In genomic region chr10:77305650-77306632, GRCh38 we compare ENCODE assay signal across 25 cellular contexts.
DNase-seq lines count a peak whose midpoint lies in the region; ATAC-seq and TF ChIP-seq lines count a peak whose summit lies in the region.
"Had no signal": no experiment of that assay in that cellular context is flagged by ENCODE, and none has a peak within 500 bp of the region (broad histone marks: within the 10 kb centered on the region; RNA-seq: fewer than 3 reads in every experiment).

No MANE protein-coding gene starts in this region.

- peaks cover 4% of the 10 kb centered on the region for H3K36me3 Mint-ChIP-seq in chondrocyte (ENCODE audit: low read depth)
- no peaks in the 10 kb centered on the region for H3K36me3 Mint-ChIP-seq in nephron progenitor cell (ENCODE audit: low read depth)
- H3K36me3 Mint-ChIP-seq: activated naive CD4-positive, alpha-beta T cell treated with anti-CD3 and anti-CD28 coated beads, Interleukin-2, amount 50 U/mL, for 72 hours had no signal

- H3K36me3 ChIP-seq in rectal smooth muscle tissue (ENCODE audit: control insufficient read depth, insufficient read depth, low read length): no peaks in the 10 kb centered on the region
- H3K36me3 ChIP-seq in mucosa of descending colon (ENCODE audit: low read depth): no peaks in the 10 kb centered on the region
- H3K36me3 ChIP-seq: esophagus muscularis mucosa, heart right ventricle, left lung, stomach, transverse colon had no signal

- no peak overlapping the region for H3K9ac ChIP-seq in rectal smooth muscle tissue (ENCODE audit: low read length)
- H3K9ac ChIP-seq: KMS-11 had no signal

- H3K4me1 Mint-ChIP-seq in chondrocyte (ENCODE audit: low read depth): peaks cover 56% of the 10 kb centered on the region
- peaks cover 5% of the 10 kb centered on the region for H3K4me1 Mint-ChIP-seq in nephron progenitor cell
- H3K4me1 Mint-ChIP-seq: activated CD4-positive, alpha-beta T cell treated with anti-CD3 and anti-CD28 coated beads for 36 hours had no signal

- H3K27me3 Mint-ChIP-seq in chondrocyte (ENCODE audit: low read depth): no peaks in the 10 kb centered on the region
- H3K27me3 Mint-ChIP-seq in nephron progenitor cell (ENCODE audit: low read depth, poor library complexity): peaks cover 9% of the 10 kb centered on the region

- no peak for TF ChIP-seq CTCF in chondrocyte (IDR thresholded peaks at IDR 0.05)
- TF ChIP-seq CTCF in nephron progenitor cell (IDR thresholded peaks at IDR 0.05): no peak
- no peak for TF ChIP-seq CTCF in mucosa of descending colon (IDR thresholded peaks at IDR 0.05)
- no peak for TF ChIP-seq CTCF in GM20000 (IDR thresholded peaks at IDR 0.05; ENCODE audit: extremely low read depth, missing control alignments)

- peak overlapping the region; percentile 11 for H3K27ac ChIP-seq in rectal smooth muscle tissue (ENCODE audit: low read depth, low read length)
- H3K27ac ChIP-seq: esophagus muscularis mucosa, heart right ventricle, KMS-11, left lung, psoas muscle, stomach, transverse colon had no signal

- H3K4me1 ChIP-seq in rectal smooth muscle tissue (ENCODE audit: control insufficient read depth, insufficient read depth, low read length) (peaks cover 34% of the 10 kb centered on the region), mucosa of descending colon (ENCODE audit: low read depth) (no peaks in the 10 kb centered on the region)
- H3K4me1 ChIP-seq: Caco-2, heart right ventricle, left lung, psoas muscle had no signal

- H3K4me3 Mint-ChIP-seq in chondrocyte (ENCODE audit: unreplicated experiment): no peak overlapping the region
- no peak overlapping the region for H3K4me3 Mint-ChIP-seq in nephron progenitor cell
- H3K4me3 Mint-ChIP-seq: activated CD4-positive, alpha-beta T cell treated with anti-CD3 and anti-CD28 coated beads for 36 hours; neural crest cell had no signal

- H3K9me3 Mint-ChIP-seq in chondrocyte (ENCODE audit: low read depth): no peaks in the 10 kb centered on the region
- H3K9me3 Mint-ChIP-seq in nephron progenitor cell: no peaks in the 10 kb centered on the region
- H3K9me3 Mint-ChIP-seq: neural crest cell had no signal

- H3K4me3 ChIP-seq in rectal smooth muscle tissue (ENCODE audit: low read length) (no peak overlapping the region), mucosa of descending colon (no peak overlapping the region)
- H3K4me3 ChIP-seq: esophagus muscularis mucosa, heart right ventricle, left lung, psoas muscle, stomach, transverse colon had no signal

- ATAC-seq in mucosa of descending colon: no peak
- ATAC-seq: activated CD4-positive, alpha-beta T cell treated with anti-CD3 and anti-CD28 coated beads for 36 hours; activated naive CD4-positive, alpha-beta T cell treated with anti-CD3 and anti-CD28 coated beads, Interleukin-2, amount 50 U/mL, for 72 hours; heart right ventricle; left lung; psoas muscle; Right ventricle myocardium inferior had no signal

- H3K27ac Mint-ChIP-seq in chondrocyte (ENCODE audit: unreplicated experiment) (peak overlapping the region; percentile 19), nephron progenitor cell (no peak overlapping the region)
- H3K27ac Mint-ChIP-seq: activated CD4-positive, alpha-beta T cell treated with anti-CD3 and anti-CD28 coated beads for 36 hours; activated naive CD4-positive, alpha-beta T cell treated with anti-CD3 and anti-CD28 coated beads, Interleukin-2, amount 50 U/mL, for 72 hours had no signal

- DNase-seq in EL (peak; percentile 70), LHCN-M2 (ENCODE audit: low read depth) (peak; percentile 66), chondrocyte (ENCODE audit: low spot score) (no peak), nephron progenitor cell (no peak), mucosa of descending colon (no peak), GM20000 (ENCODE audit: low spot score) (no peak)
- DNase-seq: activated CD4-positive, alpha-beta T cell treated with anti-CD3 and anti-CD28 coated beads for 36 hours; Caco-2; cerebellar nuclear complex; effector memory CD4-positive, alpha-beta T cell; heart right ventricle; left lung; NCI-H1092; NCI-H2081 treated with DMSO at 0.1 percent for 48 hours; NCI-H510A; psoas muscle; stimulated activated CD4-positive, alpha-beta T cell treated with anti-CD3 and anti-CD28 coated beads, Interleukin-4, amount 100 ng/mL, for 24 hours; stomach; transverse colon had no signal

- peaks cover 2% of the 10 kb centered on the region for H3K27me3 ChIP-seq in rectal smooth muscle tissue (ENCODE audit: control insufficient read depth, insufficient read depth, low read length)
- H3K27me3 ChIP-seq: esophagus muscularis mucosa, stomach, transverse colon had no signal

- H3K9me3 ChIP-seq in mucosa of descending colon: no peaks in the 10 kb centered on the region
- H3K9me3 ChIP-seq: Caco-2, esophagus muscularis mucosa, heart right ventricle, left lung, psoas muscle, stomach, transverse colon had no signal

- intact Hi-C loops in mucosa of descending colon (cut with DNase I, micrococcal nuclease): no loop called here

Comparison
In these comparisons a context has a peak if more than half of its experiments do, and no peak if none do; other contexts are left out.
1. DNase-seq: peak in EL (single experiment) and LHCN-M2 (single experiment); none in chondrocyte (single experiment), nephron progenitor cell (single experiment), mucosa of descending colon (0 of 3) and GM20000 (single experiment).